Comparison of ENCODE assay signal across 1 cellular context in the genomic region with DNA sequence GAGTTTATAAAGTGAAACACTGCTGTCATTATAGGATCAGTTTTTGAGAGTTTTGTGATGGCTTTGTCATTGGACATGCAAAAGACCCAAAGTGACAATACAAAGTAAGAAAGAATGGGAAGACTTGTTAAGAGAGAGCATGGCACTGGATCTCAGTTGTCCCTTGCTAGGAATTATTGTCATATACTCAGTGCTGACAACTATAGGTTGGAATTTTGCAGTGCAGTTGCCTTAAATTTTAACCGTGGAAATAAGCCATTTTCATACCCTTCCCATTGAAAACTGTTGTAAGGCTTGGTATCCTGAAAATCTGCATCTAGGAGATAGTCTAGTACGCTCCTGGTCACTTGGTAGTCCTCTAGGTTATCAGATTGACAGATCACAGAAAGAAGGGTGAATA.
TF ChIP-seq lines count a peak whose summit lies in the region.

No MANE protein-coding gene starts in this region.

TF ChIP-seq in endothelial cell of umbilical vein, 7 proteins besides CTCF, POLR2A, EP300 and RAD21:
- TF ChIP-seq POLR2AphosphoS5 (IDR thresholded peaks at IDR 0.05; ENCODE audit: insufficient read depth, low read depth, low read length) (no peak), MYC (IDR thresholded peaks at IDR 0.05; ENCODE audit: low read depth, low read length) (no peak), JUN (IDR thresholded peaks at IDR 0.05; ENCODE audit: borderline replicate concordance, insufficient read depth, insufficient read length, low read depth) (no peak), FOS (IDR thresholded peaks at IDR 0.05; ENCODE audit: borderline replicate concordance, insufficient read depth, low read length) (no peak), EZH2 (IDR thresholded peaks at IDR 0.05; ENCODE audit: borderline replicate concordance, low read depth, low read length, severe bottlenecking) (no peak), GATA2 (IDR thresholded peaks at IDR 0.05; ENCODE audit: insufficient read depth, insufficient read length, low read depth, low read length) (no peak), MAX (IDR thresholded peaks at IDR 0.05; ENCODE audit: insufficient read depth, insufficient read length) (no peak)
